26 cellular contexts compared by ENCODE assay signal in genomic region chr4:56067826-56068225, GRCh38.
A peak's percentile ranks its signal among the peaks of the same experiment; 100 is the strongest.
DNase-seq lines count a peak whose midpoint lies in the region; ATAC-seq, FAIRE-seq and TF ChIP-seq lines count a peak whose summit lies in the region.
"Had no signal": no experiment of that assay in that cellular context is flagged by ENCODE, and none has a peak within 500 bp of the region (broad histone marks: within the 10 kb centered on the region; RNA-seq: fewer than 3 reads in every experiment).

No MANE protein-coding gene starts in this region.

- H3K36me3 ChIP-seq in HepG2 (replicated peaks in 1 of 2; ENCODE audit: control insufficient read depth in 1 of 2, insufficient read depth in 2 of 2, low read length in 2 of 2) = no peaks in the 10 kb centered on the region
- no peaks in the 10 kb centered on the region for H3K36me3 ChIP-seq in right lobe of liver
- H3K36me3 ChIP-seq in neuronal stem cell (replicated peaks in 1 of 2; ENCODE audit: control insufficient read depth in 2 of 2, insufficient read depth in 2 of 2, low read length in 2 of 2) = peaks cover 0 to 28% of the 10 kb centered on the region in 2 donors

- no peak overlapping the region for H2BK5ac ChIP-seq in neuronal stem cell (ENCODE audit: low read length)

- no peak overlapping the region for H4K8ac ChIP-seq in neuronal stem cell (ENCODE audit: low read depth, low read length)

- no peak overlapping the region for H2BK12ac ChIP-seq in neuronal stem cell (ENCODE audit: low read length)

- 70% methylated on average over 6 of the region's 6 CpGs for WGBS in HepG2 (ENCODE audit: low lambda C conversion rate)
- 60% methylated on average over 6 of the region's 6 CpGs for WGBS in right lobe of liver (ENCODE audit: insufficient coverage, low coverage, low lambda C conversion rate, missing lambda C conversion rate)
- WGBS in neuronal stem cell (ENCODE audit: extremely low coverage in 2 of 2, insufficient read length in 2 of 2, insufficient replicate concordance in 1 of 2), 2 donors = no CpG with 5 or more reads among the region's 6 CpGs

- no TSS peak for BruUV-seq in HepG2 (replicated peaks; lab: Mats Ljungman, UMichigan)

- no peak overlapping the region for H2BK15ac ChIP-seq in neuronal stem cell (ENCODE audit: low read length)

- peak overlapping the region; percentile 5 for H3K27ac Mint-ChIP-seq in glutamatergic neuron (ENCODE audit: unreplicated experiment)
- H3K27ac Mint-ChIP-seq in activated CD4-positive, alpha-beta T cell treated with anti-CD3 and anti-CD28 coated beads, Interleukin-2, amount 10 ng/mL, durations not matched to agents 24 days and 14 days = no peak overlapping the region
- H3K27ac Mint-ChIP-seq: B cell; CD4-positive, alpha-beta T cell; CD8-positive, alpha-beta T cell had no signal

- H3K14ac ChIP-seq in neuronal stem cell (ENCODE audit: low read length) = no peak overlapping the region

- in situ Hi-C loops in HepG2 (cut with HindIII; ENCODE audit: extremely low pct_ligation_motif_present, low pct_unique_long_range_greater_than_20kb) = no loop called here

- peaks cover 20% of the 10 kb centered on the region for H3K4me1 ChIP-seq in HepG2 (ENCODE audit: insufficient read depth, low read length)
- no peaks in the 10 kb centered on the region for H3K4me1 ChIP-seq in right lobe of liver
- H3K4me1 ChIP-seq in neuronal stem cell (ENCODE audit: control insufficient read depth in 2 of 2, insufficient read depth in 1 of 2, low read depth in 1 of 2, low read length in 2 of 2) = no peaks in the 10 kb centered on the region
- H3K4me1 ChIP-seq: A549, Caco-2 had no signal

- POLR2A ChIA-PET in HepG2 (lab: Yijun Ruan, JAX) = no interaction called here
- POLR2A ChIA-PET in GM10248 (lab: Yijun Ruan, JAX) = no interaction called here

- H3K9ac ChIP-seq in HepG2 (ENCODE audit: insufficient read depth, low read depth, low read length) = no peak overlapping the region
- peak overlapping the region; percentile 63 for H3K9ac ChIP-seq in neuronal stem cell (ENCODE audit: low read depth, low read length, poor library complexity)
- H3K9ac ChIP-seq: BLaER1 treated with 17β-estradiol and CSF1 and Interleukin-3, amounts not matched to agents 10 nM and 100 nM had no signal

- H3K4me3 ChIP-seq in HepG2 (replicated peaks in 1 of 3; ENCODE audit: insufficient read depth in 1 of 3, low read depth in 2 of 3, low read length in 3 of 3) (no peak overlapping the region), right lobe of liver (no peak overlapping the region), neuronal stem cell (ENCODE audit: low read length in 2 of 2) (no peak overlapping the region)
- H3K4me3 ChIP-seq: A549; BLaER1 treated with 17β-estradiol and CSF1 and Interleukin-3, amounts not matched to agents 10 nM and 100 nM had no signal

- intact Hi-C loops in HepG2 (cut with micrococcal nuclease; ENCODE audit: unreplicated experiment) = no loop called here
- intact Hi-C loops in right lobe of liver (cut with DNase I) = no loop called here
- intact Hi-C loops in activated CD4-positive, alpha-beta T cell treated with anti-CD3 and anti-CD28 coated beads, Interleukin-2, amount 10 ng/mL, durations not matched to agents 24 days and 14 days (cut with micrococcal nuclease) = no loop called here

- H3K36me3 Mint-ChIP-seq in glutamatergic neuron (ENCODE audit: unreplicated experiment) = peaks cover 24% of the 10 kb centered on the region
- H3K36me3 Mint-ChIP-seq in activated CD4-positive, alpha-beta T cell treated with anti-CD3 and anti-CD28 coated beads, Interleukin-2, amount 10 ng/mL, durations not matched to agents 24 days and 14 days (ENCODE audit: low read depth) = no peaks in the 10 kb centered on the region
- H3K36me3 Mint-ChIP-seq: CD8-positive, alpha-beta T cell had no signal

- ATAC-seq in HepG2 (peak; percentile 67), right lobe of liver (no peak)
- ATAC-seq: A549; CD8-positive, alpha-beta T cell had no signal

- TF ChIP-seq CTCF in HepG2 (CRISPR knock-in tag; IDR thresholded peaks at IDR 0.05) (no peak), right lobe of liver (IDR thresholded peaks at IDR 0.05) (no peak), glutamatergic neuron (IDR thresholded peaks at IDR 0.05; ENCODE audit: partially characterized antibody, unreplicated experiment) (no peak), GM10248 (IDR thresholded peaks at IDR 0.05; ENCODE audit: control extremely low read depth, extremely low read depth, low read depth, missing control alignments) (no peak)

- H2BK120ac ChIP-seq in neuronal stem cell (ENCODE audit: low read depth, low read length) = no peak overlapping the region

- no peak for TF ChIP-seq RAD21 in HepG2 (CRISPR knock-in tag; IDR thresholded peaks at IDR 0.05)

- H3K9me3 Mint-ChIP-seq in glutamatergic neuron (ENCODE audit: unreplicated experiment) = peaks cover 6% of the 10 kb centered on the region
- no peaks in the 10 kb centered on the region for H3K9me3 Mint-ChIP-seq in activated CD4-positive, alpha-beta T cell treated with anti-CD3 and anti-CD28 coated beads, Interleukin-2, amount 10 ng/mL, durations not matched to agents 24 days and 14 days
- H3K9me3 Mint-ChIP-seq: CD4-positive, alpha-beta T cell; CD8-positive, alpha-beta T cell had no signal

- H3K4me3 Mint-ChIP-seq in glutamatergic neuron (ENCODE audit: unreplicated experiment) = no peak overlapping the region
- H3K4me3 Mint-ChIP-seq in activated CD4-positive, alpha-beta T cell treated with anti-CD3 and anti-CD28 coated beads, Interleukin-2, amount 10 ng/mL, durations not matched to agents 24 days and 14 days = no peak overlapping the region
- H3K4me3 Mint-ChIP-seq: B cell; CD4-positive, alpha-beta T cell; CD8-positive, alpha-beta T cell had no signal

- H4K20me1 ChIP-seq in HepG2 (ENCODE audit: insufficient read depth, low read length) = no peaks in the 10 kb centered on the region
- H4K20me1 ChIP-seq: BLaER1 treated with 17β-estradiol and CSF1 and Interleukin-3, amounts not matched to agents 10 nM and 100 nM had no signal

- H3K27ac ChIP-seq in HepG2 (ENCODE audit: extremely low read length, insufficient read depth, low read length) (peak overlapping the region; percentile 22), right lobe of liver (no peak overlapping the region), neuronal stem cell (replicated peaks; ENCODE audit: low read length) (no peak overlapping the region)
- H3K27ac ChIP-seq: 22Rv1; A549; BLaER1 treated with 17β-estradiol and CSF1 and Interleukin-3, amounts not matched to agents 10 nM and 100 nM; C4-2B had no signal

- H3K9me3 ChIP-seq in HepG2 (ENCODE audit: low read length) (no peaks in the 10 kb centered on the region), right lobe of liver (no peaks in the 10 kb centered on the region), neuronal stem cell (replicated peaks in 1 of 2; ENCODE audit: control insufficient read depth in 2 of 2, insufficient read depth in 1 of 2, low read depth in 1 of 2, low read length in 2 of 2) (peaks cover 7 to 22% of the 10 kb centered on the region in 2 donors)
- H3K9me3 ChIP-seq: A549, Caco-2 had no signal

- no peak overlapping the region for H2AFZ ChIP-seq in HepG2 (ENCODE audit: low read length)
- H2AFZ ChIP-seq in neuronal stem cell (ENCODE audit: low read length) = no peak overlapping the region

- CTCF ChIA-PET in HepG2 (lab: Yijun Ruan, JAX; ENCODE audit: low intra/inter-chr PET ratio, low total read pairs) = no interaction called here
- CTCF ChIA-PET in GM10248 (lab: Yijun Ruan, JAX) = interaction anchor here (2.5 kb wide), 1 partner anchor 119 kb away, joined by 6 read pairs; the partner anchor contains the start of gene CEP135

- H3K4me2 ChIP-seq in HepG2 (ENCODE audit: low read depth, low read length) (no peak overlapping the region), neuronal stem cell (ENCODE audit: insufficient read depth, low read length, poor library complexity, severe bottlenecking) (no peak overlapping the region)
- H3K4me2 ChIP-seq: A549; BLaER1 treated with 17β-estradiol and CSF1 and Interleukin-3, amounts not matched to agents 10 nM and 100 nM had no signal

- H3K79me2 ChIP-seq in HepG2 (ENCODE audit: insufficient read depth, low read length) = no peaks in the 10 kb centered on the region

- no peak overlapping the region for H4K91ac ChIP-seq in neuronal stem cell (ENCODE audit: low read depth, low read length, poor library complexity)

- FAIRE-seq in HepG2 (lab: Jason Lieb, UNC) = no peak
- no peak for FAIRE-seq in urothelium cell line (lab: Jason Lieb, UNC)
- FAIRE-seq: A549, D721Med, GM12891, GM19239 had no signal

- peaks cover 14% of the 10 kb centered on the region for H3K4me1 Mint-ChIP-seq in glutamatergic neuron (ENCODE audit: low read depth, unreplicated experiment)
- H3K4me1 Mint-ChIP-seq in activated CD4-positive, alpha-beta T cell treated with anti-CD3 and anti-CD28 coated beads, Interleukin-2, amount 10 ng/mL, durations not matched to agents 24 days and 14 days = no peaks in the 10 kb centered on the region
- H3K4me1 Mint-ChIP-seq: B cell had no signal

- TF ChIP-seq POLR2A in HepG2 (IDR thresholded peaks at IDR 0.05; ENCODE audit: insufficient read depth in 1 of 2, low read depth in 2 of 2, low read length in 2 of 2) (no peak), right lobe of liver (IDR thresholded peaks at IDR 0.05) (no peak)

- peaks cover 8% of the 10 kb centered on the region for H3K27me3 Mint-ChIP-seq in glutamatergic neuron (ENCODE audit: unreplicated experiment)
- peaks cover 14% of the 10 kb centered on the region for H3K27me3 Mint-ChIP-seq in activated CD4-positive, alpha-beta T cell treated with anti-CD3 and anti-CD28 coated beads, Interleukin-2, amount 10 ng/mL, durations not matched to agents 24 days and 14 days

- no peaks in the 10 kb centered on the region for H3K27me3 ChIP-seq in HepG2 (ENCODE audit: control insufficient read depth in 1 of 2, insufficient read depth in 2 of 2, low read length in 2 of 2)
- no peaks in the 10 kb centered on the region for H3K27me3 ChIP-seq in right lobe of liver
- H3K27me3 ChIP-seq in neuronal stem cell (ENCODE audit: control insufficient read depth in 3 of 3, insufficient read depth in 3 of 3, low read depth in 1 of 3, low read length in 3 of 3) = no peaks in the 10 kb centered on the region
- H3K27me3 ChIP-seq: BLaER1 treated with 17β-estradiol and CSF1 and Interleukin-3, amounts not matched to agents 10 nM and 100 nM had no signal

- no peak overlapping the region for H3K18ac ChIP-seq in neuronal stem cell (ENCODE audit: low read length)

- H3K79me1 ChIP-seq in neuronal stem cell (ENCODE audit: low read depth, low read length) = peaks cover 12% of the 10 kb centered on the region

- DNase-seq in HepG2 (ENCODE audit: low spot score) (no peak), right lobe of liver (no peak), glutamatergic neuron (no peak), neuronal stem cell (ENCODE audit: low spot score) (no peak), urothelium cell line (ENCODE audit: low spot score) (no peak), GM10248 (ENCODE audit: extremely low spot score) (no peak)
- DNase-seq in activated CD4-positive, alpha-beta T cell treated with anti-CD3 and anti-CD28 coated beads, Interleukin-2, amount 10 ng/mL, durations not matched to agents 24 days and 14 days = no peak
- DNase-seq: AML-193; Caco-2; Calu3; CD4-positive, alpha-beta T cell; CD8-positive, alpha-beta T cell; DMS153; DMS53; DMS79; DND-41; EL; GDM1 had no signal

- no peak overlapping the region for H2AK5ac ChIP-seq in neuronal stem cell (ENCODE audit: low read depth, low read length)

- H3K23ac ChIP-seq in neuronal stem cell (ENCODE audit: low read depth, low read length, poor library complexity) = no peak overlapping the region

- TF ChIP-seq EP300 in HepG2 (IDR thresholded peaks at IDR 0.05; ENCODE audit: low read depth in 2 of 2, low read length in 2 of 2) = no peak
- TF ChIP-seq EP300 in HepG2 (CRISPR knock-in tag; IDR thresholded peaks at IDR 0.05; ENCODE audit: borderline replicate concordance) = no peak

- H3K4ac ChIP-seq in neuronal stem cell (ENCODE audit: low read length) = no peak overlapping the region
